9 cellular contexts compared by ENCODE assay signal in genomic region chr5:62778327-62779009, GRCh38.
DNase-seq lines count a peak whose midpoint lies in the region; ATAC-seq and TF ChIP-seq lines count a peak whose summit lies in the region.
"Had no signal": no experiment of that assay in that cellular context is flagged by ENCODE, and none has a peak within 500 bp of the region (broad histone marks: within the 10 kb centered on the region; RNA-seq: fewer than 3 reads in every experiment).

No MANE protein-coding gene starts in this region.

- DNase-seq in RPMI8226 (peak; percentile 44), midbrain (lab: John Stamatoyannopoulos, UW) (peak; percentile 5), activated gamma-delta T cell treated with Interleukin-2 at 50 U/mL for 16 hours (no peak), HT-29 (ENCODE audit: low spot score) (no peak), GM13977 (ENCODE audit: low spot score) (no peak)
- no peak for DNase-seq in activated CD4-positive, alpha-beta T cell treated with anti-CD3 and anti-CD28 coated beads for 48 hours
- DNase-seq: activated naive CD8-positive, alpha-beta T cell treated with anti-CD3 and anti-CD28 coated beads, Interleukin-2, amount 50 U/mL, for 24 hours had no signal

- no peak for TF ChIP-seq CTCF in GM13977 (IDR thresholded peaks at IDR 0.05; ENCODE audit: extremely low read depth, insufficient read depth, missing control alignments)

- ATAC-seq in GM18867 (IDR thresholded peaks at IDR 0.05; ENCODE audit: unreplicated experiment) (peak; percentile 23), HG02973 (IDR thresholded peaks at IDR 0.05; ENCODE audit: unreplicated experiment) (peak; percentile 27)
- ATAC-seq: activated naive CD8-positive, alpha-beta T cell treated with anti-CD3 and anti-CD28 coated beads, Interleukin-2, amount 50 U/mL, for 24 hours had no signal

- in situ Hi-C loops in GM13977 (cut with MboI; ENCODE audit: low pct_unique_long_range_greater_than_20kb, low sequenced_read_pairs, unreplicated experiment) = loop anchor here (10.0 kb wide), 1 partner anchor 324 kb away; no protein-coding TSS in a partner anchor

Comparison
In these comparisons a context has a peak if more than half of its experiments do, and no peak if none do; other contexts are left out.
1. DNase-seq: peak in RPMI8226 (single experiment) and midbrain (single experiment); none in activated gamma-delta T cell treated with Interleukin-2 at 50 U/mL for 16 hours (single experiment), HT-29 (single experiment), GM13977 (single experiment) and activated CD4-positive, alpha-beta T cell treated with anti-CD3 and anti-CD28 coated beads for 48 hours (single experiment).